ENCODE assay signal across 1 cellular context in the genomic region with DNA sequence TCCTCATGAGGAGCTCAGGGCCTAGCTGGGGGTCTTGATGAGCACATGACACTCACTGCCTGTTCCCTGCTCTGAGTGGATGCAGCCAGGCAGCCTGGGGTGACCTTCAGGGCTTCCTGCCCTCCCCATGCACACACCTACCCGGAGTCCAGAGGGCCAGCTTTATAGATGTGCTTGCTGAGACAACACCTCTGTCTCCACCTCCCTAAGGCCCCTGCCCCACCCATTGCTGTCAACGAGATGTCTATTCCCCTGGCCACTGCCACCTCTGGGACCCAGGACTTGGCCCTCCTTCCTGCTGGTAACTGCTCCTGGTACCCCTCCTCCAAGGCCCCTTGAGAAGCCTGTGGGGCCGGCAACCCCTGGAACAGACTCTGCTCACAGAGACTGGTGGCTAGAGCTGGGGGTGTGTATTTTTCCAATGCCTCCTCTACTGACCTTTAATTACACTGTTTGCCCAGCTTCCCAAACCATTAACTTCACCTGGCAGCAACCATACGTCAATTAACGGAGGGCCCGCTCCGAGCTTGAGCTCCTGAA.
TF ChIP-seq lines count a peak whose summit lies in the region.

No MANE protein-coding gene starts in this region.

TF ChIP-seq in HepG2, 621 proteins besides CTCF, POLR2A, EP300 and RAD21 (continues in another document):
- TF ChIP-seq ZNF598 (CRISPR knock-in tag; IDR thresholded peaks at IDR 0.05; ENCODE audit: borderline replicate concordance): 0 out of 2 replicates have a peak, but pooled peaks have one; percentile 28
- no peak for TF ChIP-seq NR2C2 (CRISPR knock-in tag; IDR thresholded peaks at IDR 0.05; ENCODE audit: borderline replicate concordance)
- TF ChIP-seq KDM2A (CRISPR knock-in tag; IDR thresholded peaks at IDR 0.05; ENCODE audit: borderline replicate concordance, low read depth): no peak
- TF ChIP-seq RFXAP (CRISPR knock-in tag; IDR thresholded peaks at IDR 0.05; ENCODE audit: borderline replicate concordance): no peak
- TF ChIP-seq SMAD1 (CRISPR knock-in tag; IDR thresholded peaks at IDR 0.05; ENCODE audit: borderline replicate concordance, low read depth): no peak
- no peak for TF ChIP-seq ZNF276 (CRISPR knock-in tag; IDR thresholded peaks at IDR 0.05; ENCODE audit: low read depth)
- no peak for TF ChIP-seq PRPF4 (IDR thresholded peaks at IDR 0.05; ENCODE audit: low read depth, low read length, poor library complexity, severe bottlenecking)
- TF ChIP-seq TOE1 (CRISPR knock-in tag; IDR thresholded peaks at IDR 0.05): no peak
- TF ChIP-seq ZNF747 (CRISPR knock-in tag; IDR thresholded peaks at IDR 0.05; ENCODE audit: borderline replicate concordance): no peak; the same call in 1 of the 2 replicates
- no peak for TF ChIP-seq ASH2L (IDR thresholded peaks at IDR 0.05; ENCODE audit: insufficient read length, low read depth, low read length)
- 0 out of 2 replicates have a peak, but pooled peaks have one; percentile 8 for TF ChIP-seq FOSL2 (CRISPR knock-in tag; IDR thresholded peaks at IDR 0.05)
- no peak for TF ChIP-seq ZNF432 (CRISPR knock-in tag; IDR thresholded peaks at IDR 0.05; ENCODE audit: borderline replicate concordance)
- no peak for TF ChIP-seq FOSL1 (CRISPR knock-in tag; IDR thresholded peaks at IDR 0.05; ENCODE audit: borderline replicate concordance)
- no peak for TF ChIP-seq ZNF773 (CRISPR knock-in tag; IDR thresholded peaks at IDR 0.05; ENCODE audit: borderline replicate concordance)
- no peak for TF ChIP-seq ZSCAN12 (CRISPR knock-in tag; IDR thresholded peaks at IDR 0.05)
- TF ChIP-seq SP4 (CRISPR knock-in tag; IDR thresholded peaks at IDR 0.05): no peak
- TF ChIP-seq TERF1 (CRISPR knock-in tag; IDR thresholded peaks at IDR 0.05): no peak
- no peak for TF ChIP-seq CBX5 (CRISPR knock-in tag; IDR thresholded peaks at IDR 0.05; ENCODE audit: borderline replicate concordance)
- no peak for TF ChIP-seq ZNF737 (CRISPR knock-in tag; IDR thresholded peaks at IDR 0.05; ENCODE audit: borderline replicate concordance)
- TF ChIP-seq ATF1 (CRISPR knock-in tag; IDR thresholded peaks at IDR 0.05): no peak
- TF ChIP-seq CHCHD3 (CRISPR knock-in tag; IDR thresholded peaks at IDR 0.05): no peak
- TF ChIP-seq ZNF281 (CRISPR knock-in tag; IDR thresholded peaks at IDR 0.05; ENCODE audit: borderline replicate concordance): no peak
- no peak for TF ChIP-seq POLR2G (IDR thresholded peaks at IDR 0.05; ENCODE audit: low read depth, low read length)
- no peak for TF ChIP-seq HOXD1 (CRISPR knock-in tag; IDR thresholded peaks at IDR 0.05)
- TF ChIP-seq JUN (CRISPR knock-in tag; IDR thresholded peaks at IDR 0.05): no peak
- TF ChIP-seq ZNF33B (CRISPR knock-in tag; IDR thresholded peaks at IDR 0.05): no peak
- TF ChIP-seq ATRX (CRISPR knock-in tag; IDR thresholded peaks at IDR 0.05; ENCODE audit: borderline replicate concordance): no peak
- no peak for TF ChIP-seq HMG20B (CRISPR knock-in tag; conservative IDR thresholded peaks at IDR 0.05)
- TF ChIP-seq WIZ (CRISPR knock-in tag; IDR thresholded peaks at IDR 0.05): no peak
- TF ChIP-seq POLR2AphosphoS5 (IDR thresholded peaks at IDR 0.05; ENCODE audit: low read depth, low read length): no peak
- no peak for TF ChIP-seq SCMH1 (CRISPR knock-in tag; IDR thresholded peaks at IDR 0.05; ENCODE audit: borderline replicate concordance)
- TF ChIP-seq NFIC (IDR thresholded peaks at IDR 0.05; ENCODE audit: low read length): no peak
- no peak for TF ChIP-seq PAX8 (CRISPR knock-in tag; IDR thresholded peaks at IDR 0.05; ENCODE audit: borderline replicate concordance)
- TF ChIP-seq ZSCAN21 (CRISPR knock-in tag; IDR thresholded peaks at IDR 0.05; ENCODE audit: borderline replicate concordance): no peak
- TF ChIP-seq CENPBD1 (CRISPR knock-in tag; IDR thresholded peaks at IDR 0.05; ENCODE audit: borderline replicate concordance, low read depth): no peak; the same call in 1 of the 2 replicates
- no peak for TF ChIP-seq ZNF569 (CRISPR knock-in tag; IDR thresholded peaks at IDR 0.05; ENCODE audit: borderline replicate concordance)
- no peak for TF ChIP-seq AKAP8 (CRISPR knock-in tag; IDR thresholded peaks at IDR 0.05)
- TF ChIP-seq ZNF484 (CRISPR knock-in tag; IDR thresholded peaks at IDR 0.05; ENCODE audit: borderline replicate concordance, low read depth): no peak
- TF ChIP-seq JARID2 (CRISPR knock-in tag; IDR thresholded peaks at IDR 0.05; ENCODE audit: insufficient replicate concordance): no peak
- peak; percentile 67; the same call in 1 of the 2 replicates for TF ChIP-seq FOXO1 (CRISPR knock-in tag; IDR thresholded peaks at IDR 0.05)
- TF ChIP-seq, protein P1, sequence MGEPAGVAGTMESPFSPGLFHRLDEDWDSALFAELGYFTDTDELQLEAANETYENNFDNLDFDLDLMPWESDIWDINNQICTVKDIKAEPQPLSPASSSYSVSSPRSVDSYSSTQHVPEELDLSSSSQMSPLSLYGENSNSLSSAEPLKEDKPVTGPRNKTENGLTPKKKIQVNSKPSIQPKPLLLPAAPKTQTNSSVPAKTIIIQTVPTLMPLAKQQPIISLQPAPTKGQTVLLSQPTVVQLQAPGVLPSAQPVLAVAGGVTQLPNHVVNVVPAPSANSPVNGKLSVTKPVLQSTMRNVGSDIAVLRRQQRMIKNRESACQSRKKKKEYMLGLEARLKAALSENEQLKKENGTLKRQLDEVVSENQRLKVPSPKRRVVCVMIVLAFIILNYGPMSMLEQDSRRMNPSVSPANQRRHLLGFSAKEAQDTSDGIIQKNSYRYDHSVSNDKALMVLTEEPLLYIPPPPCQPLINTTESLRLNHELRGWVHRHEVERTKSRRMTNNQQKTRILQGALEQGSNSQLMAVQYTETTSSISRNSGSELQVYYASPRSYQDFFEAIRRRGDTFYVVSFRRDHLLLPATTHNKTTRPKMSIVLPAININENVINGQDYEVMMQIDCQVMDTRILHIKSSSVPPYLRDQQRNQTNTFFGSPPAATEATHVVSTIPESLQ (CRISPR knock-in tag; conservative IDR thresholded peaks at IDR 0.05): no peak
- TF ChIP-seq ZNF563 (CRISPR knock-in tag; IDR thresholded peaks at IDR 0.05): no peak
- TF ChIP-seq SMARCE1 (IDR thresholded peaks at IDR 0.05; ENCODE audit: borderline replicate concordance): no peak
- no peak for TF ChIP-seq TAF1 (CRISPR knock-in tag; IDR thresholded peaks at IDR 0.05)
- TF ChIP-seq ZBED4 (CRISPR knock-in tag; IDR thresholded peaks at IDR 0.05; ENCODE audit: borderline replicate concordance): no peak
- TF ChIP-seq DRAP1 (CRISPR knock-in tag; IDR thresholded peaks at IDR 0.05): 0 out of 2 replicates have a peak, but pooled peaks have one; percentile 43
- TF ChIP-seq, protein P2, sequence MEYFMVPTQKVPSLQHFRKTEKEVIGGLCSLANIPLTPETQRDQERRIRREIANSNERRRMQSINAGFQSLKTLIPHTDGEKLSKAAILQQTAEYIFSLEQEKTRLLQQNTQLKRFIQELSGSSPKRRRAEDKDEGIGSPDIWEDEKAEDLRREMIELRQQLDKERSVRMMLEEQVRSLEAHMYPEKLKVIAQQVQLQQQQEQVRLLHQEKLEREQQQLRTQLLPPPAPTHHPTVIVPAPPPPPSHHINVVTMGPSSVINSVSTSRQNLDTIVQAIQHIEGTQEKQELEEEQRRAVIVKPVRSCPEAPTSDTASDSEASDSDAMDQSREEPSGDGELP (IDR thresholded peaks at IDR 0.05; ENCODE audit: borderline replicate concordance, low read depth): no peak
- no peak for TF ChIP-seq ZMAT3 (CRISPR knock-in tag; conservative IDR thresholded peaks at IDR 0.05)
- no peak for TF ChIP-seq CSRNP1 (CRISPR knock-in tag; IDR thresholded peaks at IDR 0.05)
- TF ChIP-seq ZNF180 (CRISPR knock-in tag; IDR thresholded peaks at IDR 0.05; ENCODE audit: borderline replicate concordance, low read depth): no peak
